ENCODE assay signal across 7 cellular contexts in the genomic region with DNA sequence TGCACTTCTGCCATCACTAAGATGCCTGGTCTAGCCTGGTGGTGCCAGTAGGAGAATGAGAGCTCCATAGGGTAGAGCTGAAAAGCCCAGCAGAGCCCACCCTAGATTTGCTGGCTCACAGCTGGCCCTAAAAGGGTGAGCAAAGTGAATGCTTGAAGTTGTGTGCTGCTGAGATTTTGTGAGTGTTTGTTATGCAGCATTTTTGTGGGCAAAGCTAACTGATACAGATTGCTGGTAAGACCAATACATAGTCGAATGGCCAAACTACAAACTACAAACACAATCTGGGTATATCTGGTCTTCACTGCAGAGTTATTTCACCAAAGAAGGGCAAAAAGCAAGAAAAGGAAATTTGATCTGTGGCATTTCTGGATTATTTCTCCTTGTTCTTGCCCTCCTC. TPM values are rescaled to one million over a fixed set of nuclear protein-coding genes. Genes with fewer than 3 reads are reported as not detected.
"Had no signal": no experiment of that assay in that cellular context is flagged by ENCODE, and none has a peak within 500 bp of the region (broad histone marks: within the 10 kb centered on the region; RNA-seq: fewer than 3 reads in every experiment).

No MANE protein-coding gene starts in this region.

- H3K4me2 ChIP-seq: KMS-11 had no signal

- H3K9ac ChIP-seq: KMS-11 had no signal

- DNase-seq: IMR-90, KBM-7, KG1 had no signal

- FAIRE-seq: HTR-8/SVneo had no signal

- H3K27ac ChIP-seq: HL-60, KMS-11 had no signal

RNA-seq across cellular contexts. Expression of gene AGAP1, which starts 7.1 kb away (rescaled TPM):
- polyA plus RNA-seq: IgD-negative memory B cell had no signal
